Comparison of ENCODE assay signal across 23 cellular contexts in the genomic region with DNA sequence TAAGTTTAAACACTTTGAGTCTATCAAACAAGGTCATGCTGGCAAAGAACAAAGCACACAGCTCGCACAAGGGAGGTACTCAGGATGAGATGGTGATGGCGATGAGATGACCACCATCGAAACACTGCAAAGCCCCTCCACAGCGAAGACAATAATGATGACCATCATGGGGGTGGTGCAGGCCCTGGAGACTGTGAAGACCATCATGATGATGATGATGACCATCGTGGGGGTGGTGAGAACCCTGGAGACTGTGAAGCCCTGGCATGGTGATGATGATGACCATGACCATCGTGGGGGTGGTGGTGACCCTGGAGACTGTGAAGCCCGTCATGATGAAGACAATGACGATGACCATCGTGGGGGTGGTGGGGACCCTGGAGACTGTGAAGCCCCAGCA.
DNase-seq lines count a peak whose midpoint lies in the region; ATAC-seq and TF ChIP-seq lines count a peak whose summit lies in the region.
"Had no signal": no experiment of that assay in that cellular context is flagged by ENCODE, and none has a peak within 500 bp of the region (broad histone marks: within the 10 kb centered on the region; RNA-seq: fewer than 3 reads in every experiment).

No MANE protein-coding gene starts in this region.

- H3K27me3 ChIP-seq in right atrium auricular region (no peaks in the 10 kb centered on the region), lung (ENCODE audit: control insufficient read depth, insufficient read depth) (no peaks in the 10 kb centered on the region)
- H3K27me3 ChIP-seq: BE2C, BLaER1 had no signal

- 91 to 92% methylated on average over 9 of the region's 9 CpGs for WGBS in lung, 2 donors

- no peak overlapping the region for H3K4me3 ChIP-seq in right atrium auricular region
- no peak overlapping the region for H3K4me3 ChIP-seq in coronary artery
- H3K4me3 ChIP-seq in lung, result no peak overlapping the region
- H3K4me3 ChIP-seq: BLaER1, GM12878 had no signal

- TF ChIP-seq CTCF in right atrium auricular region (IDR thresholded peaks at IDR 0.05) (no peak), coronary artery (IDR thresholded peaks at IDR 0.05) (no peak), lung (IDR thresholded peaks at IDR 0.05; ENCODE audit: control extremely low read depth, extremely low read depth) (no peak)

- DNase-seq in right atrium auricular region (ENCODE audit: low spot score), result peak; percentile 21
- DNase-seq in left ventricle myocardium superior, result no peak
- DNase-seq in coronary artery (ENCODE audit: low spot score), result peak; percentile 29
- DNase-seq in lung (ENCODE audit: low spot score), result peak; percentile 21
- DNase-seq in NCI-H82 treated with DMSO at 0.1 percent for 48 hours (lab: John Stamatoyannopoulos, UW; ENCODE audit: unreplicated experiment), result no peak
- DNase-seq in posterior vena cava (ENCODE audit: low spot score), result no peak
- DNase-seq: 8988T; ACHN; BE2C; C1 segment of cervical spinal cord; CD4-positive, alpha-beta memory T cell; CD4-positive, CD25-positive, alpha-beta regulatory T cell; CD8-positive, alpha-beta memory T cell; COR-L47; DMS 273 treated with DMSO at 0.1 percent for 48 hours; DMS153; DMS53; DMS79; DND-41; EL; GDM1 had no signal

- no peak for ATAC-seq in left ventricle myocardium superior
- no peak for ATAC-seq in lung (ENCODE audit: insufficient read depth, low FRiP score)
- ATAC-seq: GM12878 had no signal

- no peaks in the 10 kb centered on the region for H3K4me1 ChIP-seq in right atrium auricular region
- H3K4me1 ChIP-seq in lung (ENCODE audit: control insufficient read depth in 2 of 2, insufficient read depth in 2 of 2, low read length in 2 of 2), result no peaks in the 10 kb centered on the region
- H3K4me1 ChIP-seq: BE2C, BLaER1 had no signal

- intact Hi-C loops in left ventricle myocardium superior (cut with micrococcal nuclease), result no loop called here
- intact Hi-C loops in posterior vena cava (cut with DNase I), result no loop called here

- no peak overlapping the region for H3K27ac ChIP-seq in right atrium auricular region
- no peak overlapping the region for H3K27ac ChIP-seq in coronary artery
- H3K27ac ChIP-seq in lung (ENCODE audit: low read depth in 1 of 2, low read length in 1 of 2), result no peak overlapping the region
- H3K27ac ChIP-seq: BLaER1 had no signal

- H3K36me3 ChIP-seq in right atrium auricular region (no peaks in the 10 kb centered on the region), lung (ENCODE audit: control insufficient read depth in 2 of 2, insufficient read depth in 2 of 2, low read length in 2 of 2) (no peaks in the 10 kb centered on the region)
- H3K36me3 ChIP-seq: BE2C, BLaER1 had no signal

- no peaks in the 10 kb centered on the region for H3K9me3 ChIP-seq in right atrium auricular region
- H3K9me3 ChIP-seq in lung (ENCODE audit: control insufficient read depth in 2 of 2, insufficient read depth in 1 of 2, low read length in 1 of 2), result peaks cover 0 to 17% of the 10 kb centered on the region in 2 donors
- H3K9me3 ChIP-seq: BE2C had no signal

Comparison
In these comparisons a context has a peak if more than half of its experiments do, and no peak if none do; other contexts are left out.
1. DNase-seq: peak in right atrium auricular region (single experiment), coronary artery (single experiment) and lung (single experiment); none in left ventricle myocardium superior (single experiment), NCI-H82 treated with DMSO at 0.1 percent for 48 hours (single experiment) and posterior vena cava (single experiment).